Comparison of ENCODE assay signal across 8 cellular contexts in genomic region chr1:222643603-222643936, GRCh38. TPM values are rescaled to one million over a fixed set of nuclear protein-coding genes. Genes with fewer than 3 reads are reported as not detected.
DNase-seq lines count a peak whose midpoint lies in the region; ATAC-seq and TF ChIP-seq lines count a peak whose summit lies in the region.

No MANE protein-coding gene starts in this region.

- H4K20me1 ChIP-seq in SK-N-SH (ENCODE audit: insufficient read depth), result no peaks in the 10 kb centered on the region

- 0 out of 2 replicates have a peak, but pooled peaks cover 4% of the 10 kb centered on the region for H3K9me3 ChIP-seq in SK-N-SH
- no peaks in the 10 kb centered on the region for H3K9me3 ChIP-seq in esophagus squamous epithelium

- H3K36me3 ChIP-seq in SK-N-SH (replicated peaks in 1 of 2; ENCODE audit: control insufficient read depth in 1 of 2, insufficient read depth in 2 of 2, low read length in 1 of 2) (peaks cover 15 to 57% of the 10 kb centered on the region in 2 experiments), esophagus squamous epithelium (peaks cover 0 to 48% (median 0%) of the 10 kb centered on the region in 3 donors)

- peak overlapping the region; percentile 89 to 93 for H3K27ac ChIP-seq in SK-N-SH (ENCODE audit: low read depth in 2 of 2, low read length in 1 of 2)
- peak overlapping the region; percentile 92 to 99 (median 98) for H3K27ac ChIP-seq in esophagus squamous epithelium

- POLR2A ChIA-PET in SK-N-SH (lab: Yijun Ruan, JAX), result interaction anchor here (0.6 to 2.5 kb wide), 6 partner anchors 9 to 178 kb away, joined by 3 to 12 read pairs (median 4); partner anchors contain the start of genes AIDA and BROX

- TF ChIP-seq POLR2A in esophagus squamous epithelium (IDR thresholded peaks at IDR 0.05), result no peak

- TF ChIP-seq RAD21 in SK-N-SH (IDR thresholded peaks at IDR 0.05; ENCODE audit: low read length), result no peak

- H3F3A ChIP-seq in SK-N-SH (replicated peaks; ENCODE audit: insufficient read depth), result peaks cover 26% of the 10 kb centered on the region

- TF ChIP-seq CTCF in SK-N-SH (IDR thresholded peaks at IDR 0.05), result no peak
- TF ChIP-seq CTCF in esophagus squamous epithelium (IDR thresholded peaks at IDR 0.05), result no peak
- TF ChIP-seq CTCF in omental fat pad (IDR thresholded peaks at IDR 0.05), result no peak

- H3K4me1 ChIP-seq in SK-N-SH (ENCODE audit: control insufficient read depth in 1 of 2, insufficient read depth in 2 of 2, low read depth in 1 of 2, low read length in 1 of 2) (peaks cover 0 to 9% of the 10 kb centered on the region in 2 experiments; a peak in 3 of 4 replicates), esophagus squamous epithelium (peaks cover 6 to 28% (median 13%) of the 10 kb centered on the region in 3 donors)

- H3K27me3 ChIP-seq in SK-N-SH (ENCODE audit: insufficient read depth) (no peaks in the 10 kb centered on the region), esophagus squamous epithelium (no peaks in the 10 kb centered on the region)

- H3K4me3 ChIP-seq in SK-N-SH (ENCODE audit: low read depth in 2 of 2, low read length in 1 of 2) (peak overlapping the region; percentile 99), esophagus squamous epithelium (peak overlapping the region; percentile 90 to 98 (median 92))

- peak overlapping the region; percentile 86 for H3K9ac ChIP-seq in SK-N-SH

- intact Hi-C loops in esophagus squamous epithelium (cut with DNase I), result no loop called here

- DNase-seq in NCI-H2029 (lab: John Stamatoyannopoulos, UW) (peak; percentile 17), NCI-H2029 treated with DMSO at 0.1 percent for 48 hours (lab: John Stamatoyannopoulos, UW) (no peak), SK-N-SH (no peak), esophagus squamous epithelium (lab: John Stamatoyannopoulos, UW) (no peak), omental fat pad (ENCODE audit: low spot score) (no peak), NCI-H748 treated with DMSO at 0.1 percent for 48 hours (lab: John Stamatoyannopoulos, UW) (no peak), NCI-H510A (lab: John Stamatoyannopoulos, UW) (no peak)

- peak overlapping the region; percentile 93 for H3K4me2 ChIP-seq in SK-N-SH

- ATAC-seq in omental fat pad (ENCODE audit: low FRiP score) (peak; percentile 5), GM18868 (IDR thresholded peaks at IDR 0.05; ENCODE audit: unreplicated experiment) (no peak)

- WGBS in SK-N-SH (ENCODE audit: low lambda C conversion rate), result 6% methylated on average over 7 of the region's 10 CpGs
- 2 to 12% methylated on average over 5 to 10 of the region's 10 CpGs for WGBS in esophagus squamous epithelium, 2 donors

- CTCF ChIA-PET in SK-N-SH (lab: Yijun Ruan, JAX), result interaction anchor here (0.8 to 7.1 kb wide), 3 partner anchors 9 to 178 kb away, joined by 3 to 50 read pairs (median 12); no protein-coding TSS in a partner anchor

- no peaks in the 10 kb centered on the region for H3K9me2 ChIP-seq in SK-N-SH

- no peak for TF ChIP-seq EP300 in SK-N-SH (IDR thresholded peaks at IDR 0.05; ENCODE audit: borderline replicate concordance in 1 of 2, low read depth in 1 of 2, low read length in 1 of 2)

- peak overlapping the region; percentile 82 for H2AFZ ChIP-seq in SK-N-SH (ENCODE audit: low read depth)

- H3K79me2 ChIP-seq in SK-N-SH (ENCODE audit: insufficient read depth), result peaks cover 26% of the 10 kb centered on the region

TF ChIP-seq in SK-N-SH, 30 proteins besides CTCF, POLR2A, EP300 and RAD21:
- TF ChIP-seq FOSL2 (IDR thresholded peaks at IDR 0.05; ENCODE audit: borderline replicate concordance, low read depth) (no peak), FOXJ3 (CRISPR knock-in tag; IDR thresholded peaks at IDR 0.05) (no peak), YY1 (IDR thresholded peaks at IDR 0.05; ENCODE audit: low read depth) (peak; percentile 75; the same call in 1 of the 2 replicates), EZH2phosphoT487 (IDR thresholded peaks at IDR 0.05; ENCODE audit: borderline replicate concordance, low read depth) (no peak), MEF2A (IDR thresholded peaks at IDR 0.05; ENCODE audit: borderline replicate concordance, low read depth) (no peak), ELF1 (IDR thresholded peaks at IDR 0.05) (no peak), IRF3 (IDR thresholded peaks at IDR 0.05; ENCODE audit: low read depth, low read length) (no peak)
- TF ChIP-seq, protein P1, sequence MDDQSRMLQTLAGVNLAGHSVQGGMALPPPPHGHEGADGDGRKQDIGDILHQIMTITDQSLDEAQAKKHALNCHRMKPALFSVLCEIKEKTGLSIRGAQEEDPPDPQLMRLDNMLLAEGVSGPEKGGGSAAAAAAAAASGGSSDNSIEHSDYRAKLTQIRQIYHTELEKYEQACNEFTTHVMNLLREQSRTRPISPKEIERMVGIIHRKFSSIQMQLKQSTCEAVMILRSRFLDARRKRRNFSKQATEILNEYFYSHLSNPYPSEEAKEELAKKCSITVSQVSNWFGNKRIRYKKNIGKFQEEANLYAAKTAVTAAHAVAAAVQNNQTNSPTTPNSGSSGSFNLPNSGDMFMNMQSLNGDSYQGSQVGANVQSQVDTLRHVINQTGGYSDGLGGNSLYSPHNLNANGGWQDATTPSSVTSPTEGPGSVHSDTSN (IDR thresholded peaks at IDR 0.05), result no peak

RNA-seq across cellular contexts. Expression of gene MIA3, which starts 25.7 kb away (rescaled TPM):
- 47.0 and 51.4 TPM in 2 replicates for polyA plus RNA-seq in SK-N-SH (2012; rRNA removed)
- 15.9 and 24.8 TPM in 2 replicates for polyA plus RNA-seq in SK-N-SH (2012; cell fraction: cytosol; rRNA removed)
- 104 and 144 TPM in 2 replicates for polyA plus RNA-seq in SK-N-SH (2012; cell fraction: nucleus; rRNA removed)
- 10 to 100 TPM; 17.5 to 40.4 (median 24.0) TPM for total RNA-seq in esophagus squamous epithelium
- 10 to 100 TPM; 33.3 to 98.2 (median 52.4) TPM for total RNA-seq in omental fat pad

RNA-seq across cellular contexts. Expression of gene TAF1A, which starts 53.8 kb away (rescaled TPM):
- polyA plus RNA-seq in SK-N-SH (2012; rRNA removed), result 4.6 and 6.3 TPM in 2 replicates
- polyA plus RNA-seq in SK-N-SH (2012; cell fraction: cytosol; rRNA removed), result 6.7 and 8.5 TPM in 2 replicates
- 4.8 and 11.0 TPM in 2 replicates for polyA plus RNA-seq in SK-N-SH (2012; cell fraction: nucleus; rRNA removed)
- total RNA-seq in esophagus squamous epithelium, result 1 to 10 TPM; 2.3 to 7.7 (median 5.2) TPM
- 10 to 100 TPM in 2 of 4 donors, 1 to 10 TPM in 2; 4.1 to 11.4 (median 8.3) TPM for total RNA-seq in omental fat pad
